Comparison of ENCODE assay signal across 1 cellular context in the genomic region with DNA sequence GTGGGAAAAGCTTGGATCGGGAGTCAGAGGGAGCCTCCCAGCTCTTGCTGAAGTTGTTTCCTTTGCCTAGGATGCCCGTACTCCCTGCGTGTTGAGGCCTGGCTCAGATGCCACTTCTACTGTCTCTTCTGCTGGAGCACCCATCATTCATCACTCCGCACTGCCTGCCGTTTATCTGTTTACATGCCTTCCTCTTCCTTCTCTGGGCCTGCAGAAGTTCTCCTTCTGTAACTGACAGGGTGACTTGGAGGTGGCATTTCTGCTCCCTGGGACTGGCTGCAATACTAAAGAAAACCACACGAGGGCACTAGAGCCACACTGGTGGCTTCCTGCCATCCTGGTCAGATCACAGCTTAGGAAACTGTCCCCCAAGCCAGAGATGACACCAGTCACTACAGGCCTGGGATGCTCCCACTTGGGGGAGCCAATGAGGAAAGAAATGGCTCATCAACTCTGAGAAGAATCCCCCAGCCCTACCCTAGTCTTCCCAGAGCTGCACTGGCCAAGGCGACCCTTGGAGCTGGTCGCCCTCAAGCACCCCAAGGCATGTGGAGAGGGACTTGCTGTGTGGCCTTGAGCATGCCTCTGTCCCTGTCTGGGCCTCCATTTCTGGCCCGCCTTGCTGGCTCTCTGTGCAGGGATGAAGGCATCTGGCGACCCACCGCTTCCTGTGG.
TF ChIP-seq lines count a peak whose summit lies in the region.

No MANE protein-coding gene starts in this region.

TF ChIP-seq in HepG2, 621 proteins besides CTCF, POLR2A, EP300 and RAD21 (continued from another document and continues in another):
- TF ChIP-seq, protein P1, sequence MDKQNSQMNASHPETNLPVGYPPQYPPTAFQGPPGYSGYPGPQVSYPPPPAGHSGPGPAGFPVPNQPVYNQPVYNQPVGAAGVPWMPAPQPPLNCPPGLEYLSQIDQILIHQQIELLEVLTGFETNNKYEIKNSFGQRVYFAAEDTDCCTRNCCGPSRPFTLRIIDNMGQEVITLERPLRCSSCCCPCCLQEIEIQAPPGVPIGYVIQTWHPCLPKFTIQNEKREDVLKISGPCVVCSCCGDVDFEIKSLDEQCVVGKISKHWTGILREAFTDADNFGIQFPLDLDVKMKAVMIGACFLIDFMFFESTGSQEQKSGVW (CRISPR knock-in tag; IDR thresholded peaks at IDR 0.05; ENCODE audit: borderline replicate concordance), result no peak
- no peak for TF ChIP-seq ZNF431 (CRISPR knock-in tag; IDR thresholded peaks at IDR 0.05; ENCODE audit: borderline replicate concordance, low read depth)
- TF ChIP-seq, protein P2, sequence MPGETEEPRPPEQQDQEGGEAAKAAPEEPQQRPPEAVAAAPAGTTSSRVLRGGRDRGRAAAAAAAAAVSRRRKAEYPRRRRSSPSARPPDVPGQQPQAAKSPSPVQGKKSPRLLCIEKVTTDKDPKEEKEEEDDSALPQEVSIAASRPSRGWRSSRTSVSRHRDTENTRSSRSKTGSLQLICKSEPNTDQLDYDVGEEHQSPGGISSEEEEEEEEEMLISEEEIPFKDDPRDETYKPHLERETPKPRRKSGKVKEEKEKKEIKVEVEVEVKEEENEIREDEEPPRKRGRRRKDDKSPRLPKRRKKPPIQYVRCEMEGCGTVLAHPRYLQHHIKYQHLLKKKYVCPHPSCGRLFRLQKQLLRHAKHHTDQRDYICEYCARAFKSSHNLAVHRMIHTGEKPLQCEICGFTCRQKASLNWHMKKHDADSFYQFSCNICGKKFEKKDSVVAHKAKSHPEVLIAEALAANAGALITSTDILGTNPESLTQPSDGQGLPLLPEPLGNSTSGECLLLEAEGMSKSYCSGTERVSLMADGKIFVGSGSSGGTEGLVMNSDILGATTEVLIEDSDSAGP (CRISPR knock-in tag; IDR thresholded peaks at IDR 0.05; ENCODE audit: borderline replicate concordance), result peak; percentile 29; the same call in 1 of the 2 replicates
- peak in 1 of 2 experiments; percentile 82; a peak in 1 of 4 replicates for TF ChIP-seq KLF16 (CRISPR knock-in tag; IDR thresholded peaks at IDR 0.05)
- TF ChIP-seq THYN1 (CRISPR knock-in tag; IDR thresholded peaks at IDR 0.05; ENCODE audit: borderline replicate concordance, low read depth), result no peak
- peak; percentile 33; the same call in 1 of the 2 replicates for TF ChIP-seq ZNF792 (CRISPR knock-in tag; IDR thresholded peaks at IDR 0.05)
- TF ChIP-seq ZNF772 (CRISPR knock-in tag; IDR thresholded peaks at IDR 0.05), result 0 out of 2 replicates have a peak, but pooled peaks have one; percentile 41
- no peak for TF ChIP-seq ELF4 (CRISPR knock-in tag; IDR thresholded peaks at IDR 0.05; ENCODE audit: borderline replicate concordance)
- TF ChIP-seq, protein P3, sequence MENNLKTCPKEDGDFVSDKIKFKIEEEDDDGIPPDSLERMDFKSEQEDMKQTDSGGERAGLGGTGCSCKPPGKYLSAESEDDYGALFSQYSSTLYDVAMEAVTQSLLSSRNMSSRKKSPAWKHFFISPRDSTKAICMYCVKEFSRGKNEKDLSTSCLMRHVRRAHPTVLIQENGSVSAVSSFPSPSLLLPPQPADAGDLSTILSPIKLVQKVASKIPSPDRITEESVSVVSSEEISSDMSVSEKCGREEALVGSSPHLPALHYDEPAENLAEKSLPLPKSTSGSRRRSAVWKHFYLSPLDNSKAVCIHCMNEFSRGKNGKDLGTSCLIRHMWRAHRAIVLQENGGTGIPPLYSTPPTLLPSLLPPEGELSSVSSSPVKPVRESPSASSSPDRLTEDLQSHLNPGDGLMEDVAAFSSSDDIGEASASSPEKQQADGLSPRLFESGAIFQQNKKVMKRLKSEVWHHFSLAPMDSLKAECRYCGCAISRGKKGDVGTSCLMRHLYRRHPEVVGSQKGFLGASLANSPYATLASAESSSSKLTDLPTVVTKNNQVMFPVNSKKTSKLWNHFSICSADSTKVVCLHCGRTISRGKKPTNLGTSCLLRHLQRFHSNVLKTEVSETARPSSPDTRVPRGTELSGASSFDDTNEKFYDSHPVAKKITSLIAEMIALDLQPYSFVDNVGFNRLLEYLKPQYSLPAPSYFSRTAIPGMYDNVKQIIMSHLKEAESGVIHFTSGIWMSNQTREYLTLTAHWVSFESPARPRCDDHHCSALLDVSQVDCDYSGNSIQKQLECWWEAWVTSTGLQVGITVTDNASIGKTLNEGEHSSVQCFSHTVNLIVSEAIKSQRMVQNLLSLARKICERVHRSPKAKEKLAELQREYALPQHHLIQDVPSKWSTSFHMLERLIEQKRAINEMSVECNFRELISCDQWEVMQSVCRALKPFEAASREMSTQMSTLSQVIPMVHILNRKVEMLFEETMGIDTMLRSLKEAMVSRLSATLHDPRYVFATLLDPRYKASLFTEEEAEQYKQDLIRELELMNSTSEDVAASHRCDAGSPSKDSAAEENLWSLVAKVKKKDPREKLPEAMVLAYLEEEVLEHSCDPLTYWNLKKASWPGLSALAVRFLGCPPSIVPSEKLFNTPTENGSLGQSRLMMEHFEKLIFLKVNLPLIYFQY (CRISPR knock-in tag; IDR thresholded peaks at IDR 0.05; ENCODE audit: borderline replicate concordance), result 0 out of 2 replicates have a peak, but pooled peaks have one; percentile 51
- TF ChIP-seq ZNF883 (CRISPR knock-in tag; IDR thresholded peaks at IDR 0.05; ENCODE audit: not compliant biosample characterization), result no peak
- TF ChIP-seq ZC3H13 (CRISPR knock-in tag; IDR thresholded peaks at IDR 0.05), result 0 out of 2 replicates have a peak, but pooled peaks have one; percentile 39
- TF ChIP-seq REPIN1 (CRISPR knock-in tag; IDR thresholded peaks at IDR 0.05; ENCODE audit: borderline replicate concordance, low read depth), result peak; percentile 57; the same call in 1 of the 2 replicates
- TF ChIP-seq NR2F6 (IDR thresholded peaks at IDR 0.05), result no peak
- TF ChIP-seq NR2F6 (CRISPR knock-in tag; IDR thresholded peaks at IDR 0.05), result 0 out of 2 replicates have a peak, but pooled peaks have one; percentile 34
- TF ChIP-seq SIX1 (CRISPR knock-in tag; IDR thresholded peaks at IDR 0.05; ENCODE audit: borderline replicate concordance), result peak; percentile 40; the same call in 1 of the 2 replicates
- TF ChIP-seq, protein P4, sequence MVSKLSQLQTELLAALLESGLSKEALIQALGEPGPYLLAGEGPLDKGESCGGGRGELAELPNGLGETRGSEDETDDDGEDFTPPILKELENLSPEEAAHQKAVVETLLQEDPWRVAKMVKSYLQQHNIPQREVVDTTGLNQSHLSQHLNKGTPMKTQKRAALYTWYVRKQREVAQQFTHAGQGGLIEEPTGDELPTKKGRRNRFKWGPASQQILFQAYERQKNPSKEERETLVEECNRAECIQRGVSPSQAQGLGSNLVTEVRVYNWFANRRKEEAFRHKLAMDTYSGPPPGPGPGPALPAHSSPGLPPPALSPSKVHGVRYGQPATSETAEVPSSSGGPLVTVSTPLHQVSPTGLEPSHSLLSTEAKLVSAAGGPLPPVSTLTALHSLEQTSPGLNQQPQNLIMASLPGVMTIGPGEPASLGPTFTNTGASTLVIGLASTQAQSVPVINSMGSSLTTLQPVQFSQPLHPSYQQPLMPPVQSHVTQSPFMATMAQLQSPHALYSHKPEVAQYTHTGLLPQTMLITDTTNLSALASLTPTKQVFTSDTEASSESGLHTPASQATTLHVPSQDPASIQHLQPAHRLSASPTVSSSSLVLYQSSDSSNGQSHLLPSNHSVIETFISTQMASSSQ (IDR thresholded peaks at IDR 0.05; ENCODE audit: low read depth), result no peak
- TF ChIP-seq, protein P4 (CRISPR knock-in tag; IDR thresholded peaks at IDR 0.05; ENCODE audit: borderline replicate concordance), result peak; percentile 38; the same call in 1 of the 2 replicates
- TF ChIP-seq MBD4 (IDR thresholded peaks at IDR 0.05; ENCODE audit: borderline replicate concordance, low read length), result no peak
- no peak for TF ChIP-seq RFXAP (CRISPR knock-in tag; IDR thresholded peaks at IDR 0.05; ENCODE audit: borderline replicate concordance)
- TF ChIP-seq, protein P5, sequence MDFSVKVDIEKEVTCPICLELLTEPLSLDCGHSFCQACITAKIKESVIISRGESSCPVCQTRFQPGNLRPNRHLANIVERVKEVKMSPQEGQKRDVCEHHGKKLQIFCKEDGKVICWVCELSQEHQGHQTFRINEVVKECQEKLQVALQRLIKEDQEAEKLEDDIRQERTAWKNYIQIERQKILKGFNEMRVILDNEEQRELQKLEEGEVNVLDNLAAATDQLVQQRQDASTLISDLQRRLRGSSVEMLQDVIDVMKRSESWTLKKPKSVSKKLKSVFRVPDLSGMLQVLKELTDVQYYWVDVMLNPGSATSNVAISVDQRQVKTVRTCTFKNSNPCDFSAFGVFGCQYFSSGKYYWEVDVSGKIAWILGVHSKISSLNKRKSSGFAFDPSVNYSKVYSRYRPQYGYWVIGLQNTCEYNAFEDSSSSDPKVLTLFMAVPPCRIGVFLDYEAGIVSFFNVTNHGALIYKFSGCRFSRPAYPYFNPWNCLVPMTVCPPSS (IDR thresholded peaks at IDR 0.05), result no peak
- no peak for TF ChIP-seq TEAD3 (CRISPR knock-in tag; optimal IDR thresholded peaks at IDR 0.05; ENCODE audit: borderline replicate concordance)
- TF ChIP-seq, protein P6, sequence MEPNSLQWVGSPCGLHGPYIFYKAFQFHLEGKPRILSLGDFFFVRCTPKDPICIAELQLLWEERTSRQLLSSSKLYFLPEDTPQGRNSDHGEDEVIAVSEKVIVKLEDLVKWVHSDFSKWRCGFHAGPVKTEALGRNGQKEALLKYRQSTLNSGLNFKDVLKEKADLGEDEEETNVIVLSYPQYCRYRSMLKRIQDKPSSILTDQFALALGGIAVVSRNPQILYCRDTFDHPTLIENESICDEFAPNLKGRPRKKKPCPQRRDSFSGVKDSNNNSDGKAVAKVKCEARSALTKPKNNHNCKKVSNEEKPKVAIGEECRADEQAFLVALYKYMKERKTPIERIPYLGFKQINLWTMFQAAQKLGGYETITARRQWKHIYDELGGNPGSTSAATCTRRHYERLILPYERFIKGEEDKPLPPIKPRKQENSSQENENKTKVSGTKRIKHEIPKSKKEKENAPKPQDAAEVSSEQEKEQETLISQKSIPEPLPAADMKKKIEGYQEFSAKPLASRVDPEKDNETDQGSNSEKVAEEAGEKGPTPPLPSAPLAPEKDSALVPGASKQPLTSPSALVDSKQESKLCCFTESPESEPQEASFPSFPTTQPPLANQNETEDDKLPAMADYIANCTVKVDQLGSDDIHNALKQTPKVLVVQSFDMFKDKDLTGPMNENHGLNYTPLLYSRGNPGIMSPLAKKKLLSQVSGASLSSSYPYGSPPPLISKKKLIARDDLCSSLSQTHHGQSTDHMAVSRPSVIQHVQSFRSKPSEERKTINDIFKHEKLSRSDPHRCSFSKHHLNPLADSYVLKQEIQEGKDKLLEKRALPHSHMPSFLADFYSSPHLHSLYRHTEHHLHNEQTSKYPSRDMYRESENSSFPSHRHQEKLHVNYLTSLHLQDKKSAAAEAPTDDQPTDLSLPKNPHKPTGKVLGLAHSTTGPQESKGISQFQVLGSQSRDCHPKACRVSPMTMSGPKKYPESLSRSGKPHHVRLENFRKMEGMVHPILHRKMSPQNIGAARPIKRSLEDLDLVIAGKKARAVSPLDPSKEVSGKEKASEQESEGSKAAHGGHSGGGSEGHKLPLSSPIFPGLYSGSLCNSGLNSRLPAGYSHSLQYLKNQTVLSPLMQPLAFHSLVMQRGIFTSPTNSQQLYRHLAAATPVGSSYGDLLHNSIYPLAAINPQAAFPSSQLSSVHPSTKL (CRISPR knock-in tag; IDR thresholded peaks at IDR 0.05), result peak; percentile 25; the same call in 1 of the 2 replicates
- TF ChIP-seq ZNF619 (CRISPR knock-in tag; IDR thresholded peaks at IDR 0.05), result peak; percentile 73; the same call in 1 of the 2 replicates
- TF ChIP-seq MIXL1 (CRISPR knock-in tag; IDR thresholded peaks at IDR 0.05), result peak; percentile 24; the same call in 1 of the 2 replicates
- TF ChIP-seq, protein P7, sequence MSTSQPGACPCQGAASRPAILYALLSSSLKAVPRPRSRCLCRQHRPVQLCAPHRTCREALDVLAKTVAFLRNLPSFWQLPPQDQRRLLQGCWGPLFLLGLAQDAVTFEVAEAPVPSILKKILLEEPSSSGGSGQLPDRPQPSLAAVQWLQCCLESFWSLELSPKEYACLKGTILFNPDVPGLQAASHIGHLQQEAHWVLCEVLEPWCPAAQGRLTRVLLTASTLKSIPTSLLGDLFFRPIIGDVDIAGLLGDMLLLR (CRISPR knock-in tag; IDR thresholded peaks at IDR 0.05), result no peak
- TF ChIP-seq PPARG (CRISPR knock-in tag; conservative IDR thresholded peaks at IDR 0.05), result peak; percentile 51; the same call in 1 of the 2 replicates
- peak; percentile 49 for TF ChIP-seq XRCC5 (optimal IDR thresholded peaks at IDR 0.05; ENCODE audit: low read length)
- TF ChIP-seq, protein P8, sequence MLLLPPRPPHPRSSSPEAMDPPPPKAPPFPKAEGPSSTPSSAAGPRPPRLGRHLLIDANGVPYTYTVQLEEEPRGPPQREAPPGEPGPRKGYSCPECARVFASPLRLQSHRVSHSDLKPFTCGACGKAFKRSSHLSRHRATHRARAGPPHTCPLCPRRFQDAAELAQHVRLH (CRISPR knock-in tag; IDR thresholded peaks at IDR 0.05; ENCODE audit: borderline replicate concordance, low read depth), result peak; percentile 37; the same call in 1 of the 2 replicates
- TF ChIP-seq, protein P9, sequence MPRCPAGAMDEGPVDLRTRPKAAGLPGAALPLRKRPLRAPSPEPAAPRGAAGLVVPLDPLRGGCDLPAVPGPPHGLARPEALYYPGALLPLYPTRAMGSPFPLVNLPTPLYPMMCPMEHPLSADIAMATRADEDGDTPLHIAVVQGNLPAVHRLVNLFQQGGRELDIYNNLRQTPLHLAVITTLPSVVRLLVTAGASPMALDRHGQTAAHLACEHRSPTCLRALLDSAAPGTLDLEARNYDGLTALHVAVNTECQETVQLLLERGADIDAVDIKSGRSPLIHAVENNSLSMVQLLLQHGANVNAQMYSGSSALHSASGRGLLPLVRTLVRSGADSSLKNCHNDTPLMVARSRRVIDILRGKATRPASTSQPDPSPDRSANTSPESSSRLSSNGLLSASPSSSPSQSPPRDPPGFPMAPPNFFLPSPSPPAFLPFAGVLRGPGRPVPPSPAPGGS (CRISPR knock-in tag; IDR thresholded peaks at IDR 0.05), result peak; percentile 59; the same call in 1 of the 2 replicates
- 0 out of 2 replicates have a peak, but pooled peaks have one; percentile 10 for TF ChIP-seq ZNF629 (CRISPR knock-in tag; conservative IDR thresholded peaks at IDR 0.05)
- TF ChIP-seq, protein P10, sequence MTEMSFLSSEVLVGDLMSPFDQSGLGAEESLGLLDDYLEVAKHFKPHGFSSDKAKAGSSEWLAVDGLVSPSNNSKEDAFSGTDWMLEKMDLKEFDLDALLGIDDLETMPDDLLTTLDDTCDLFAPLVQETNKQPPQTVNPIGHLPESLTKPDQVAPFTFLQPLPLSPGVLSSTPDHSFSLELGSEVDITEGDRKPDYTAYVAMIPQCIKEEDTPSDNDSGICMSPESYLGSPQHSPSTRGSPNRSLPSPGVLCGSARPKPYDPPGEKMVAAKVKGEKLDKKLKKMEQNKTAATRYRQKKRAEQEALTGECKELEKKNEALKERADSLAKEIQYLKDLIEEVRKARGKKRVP (CRISPR knock-in tag; IDR thresholded peaks at IDR 0.05), result no peak
